8 cellular contexts compared by ENCODE assay signal in the genomic region with DNA sequence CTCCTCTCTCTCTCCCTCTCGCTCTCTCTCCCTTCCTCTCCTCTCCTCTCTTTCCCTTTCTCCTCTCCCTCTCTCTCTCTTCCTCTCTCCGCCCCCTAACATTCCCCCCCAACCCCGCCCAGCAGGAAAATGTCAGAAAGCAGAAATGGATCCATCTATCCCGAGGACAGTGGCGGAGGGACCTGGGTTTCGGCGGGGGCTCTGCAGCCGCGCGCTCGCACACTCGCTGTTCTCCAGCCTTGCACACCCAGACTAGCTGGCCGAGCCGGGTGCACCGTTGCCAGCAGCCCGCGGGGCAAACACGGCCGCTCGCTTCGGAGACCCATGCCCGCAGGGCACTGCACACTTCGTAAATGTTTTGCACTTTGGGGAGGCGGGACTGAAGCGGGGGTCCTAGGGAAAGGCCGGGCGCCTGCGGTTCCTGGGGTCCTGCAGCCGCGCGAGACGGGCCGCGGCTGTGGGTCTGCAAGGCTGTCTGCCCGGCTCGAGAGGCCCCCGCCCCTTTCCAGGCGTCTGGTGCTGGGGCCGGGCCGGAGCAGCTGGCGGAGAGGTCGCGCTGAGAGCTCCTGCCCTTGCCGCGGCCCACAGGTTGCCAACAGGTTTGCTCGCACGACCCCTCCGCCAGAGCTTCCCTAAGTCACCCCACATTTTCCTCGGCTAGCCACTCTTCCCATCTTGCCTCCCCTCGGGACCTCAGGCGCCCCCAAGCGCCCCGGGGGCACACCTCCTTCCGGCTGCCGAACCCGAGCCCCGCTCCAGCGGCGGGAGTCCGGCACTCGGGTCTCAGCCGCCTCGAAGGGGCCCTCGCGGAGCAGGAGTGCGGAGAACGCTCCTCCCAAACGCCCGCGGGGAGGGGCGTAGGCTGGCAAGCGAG. TPM values are rescaled to one million over a fixed set of nuclear protein-coding genes. Genes with fewer than 3 reads are reported as not detected.
DNase-seq lines count a peak whose midpoint lies in the region; ATAC-seq and TF ChIP-seq lines count a peak whose summit lies in the region.

No MANE protein-coding gene starts in this region.

- H3K4me3 ChIP-seq in BLaER1 treated with 17β-estradiol and CSF1 and Interleukin-3, amounts not matched to agents 10 nM and 100 nM, result peak overlapping the region; percentile 71 to 85 (median 78)
- H3K4me3 ChIP-seq in SJSA1, result peak overlapping the region; percentile 47
- peak overlapping the region; percentile 83 for H3K4me3 ChIP-seq in left ventricle myocardium inferior
- peak overlapping the region; percentile 86 for H3K4me3 ChIP-seq in psoas muscle

- ATAC-seq in HG02759 (IDR thresholded peaks at IDR 0.05; ENCODE audit: unreplicated experiment) (peak; percentile 32), psoas muscle (peak; percentile 23 to 67 (median 54)), HG02884 (IDR thresholded peaks at IDR 0.05; ENCODE audit: unreplicated experiment) (no peak), HG02610 (IDR thresholded peaks at IDR 0.05; ENCODE audit: unreplicated experiment) (no peak)
- ATAC-seq in activated naive CD4-positive, alpha-beta T cell treated with anti-CD3 and anti-CD28 coated beads, Interleukin-2, amount 50 U/mL, for 72 hours, result peak; percentile 32 to 40

- H3K27ac ChIP-seq in BLaER1 treated with 17β-estradiol and CSF1 and Interleukin-3, amounts not matched to agents 10 nM and 100 nM, result peak overlapping the region in 9 of 11 experiments; percentile 2 to 85 (median 80); a peak in 14 of 22 replicates
- H3K27ac ChIP-seq in SJSA1, result no peak overlapping the region
- peak overlapping the region; percentile 45 for H3K27ac ChIP-seq in left ventricle myocardium inferior (replicated peaks)
- H3K27ac ChIP-seq in psoas muscle, result no peak overlapping the region

- no peaks in the 10 kb centered on the region for H3K9me3 ChIP-seq in BLaER1 treated with 17β-estradiol and CSF1 and Interleukin-3, amounts not matched to agents 10 nM and 100 nM (replicated peaks in 1 of 11)
- H3K9me3 ChIP-seq in SJSA1 (replicated peaks) (peaks cover 5% of the 10 kb centered on the region; the same call in 1 of the 2 replicates), left ventricle myocardium inferior (replicated peaks) (no peaks in the 10 kb centered on the region), psoas muscle (no peaks in the 10 kb centered on the region)

- H3K27me3 ChIP-seq in BLaER1 treated with 17β-estradiol and CSF1 and Interleukin-3, amounts not matched to agents 10 nM and 100 nM, result peaks cover 48 to 60% (median 56%) of the 10 kb centered on the region in 11 experiments
- H3K27me3 ChIP-seq in SJSA1 (replicated peaks) (peaks cover 29% of the 10 kb centered on the region), left ventricle myocardium inferior (ENCODE audit: low read depth) (peaks cover 49% of the 10 kb centered on the region), psoas muscle (ENCODE audit: insufficient read depth in 3 of 3, low read length in 2 of 3) (peaks cover 0 to 34% (median 8%) of the 10 kb centered on the region in 3 donors)

- TF ChIP-seq CTCF in left ventricle myocardium inferior (IDR thresholded peaks at IDR 0.05; ENCODE audit: borderline replicate concordance) (no peak), psoas muscle (IDR thresholded peaks at IDR 0.05) (no peak)

- WGBS in psoas muscle, 3 donors, result 1 to 2% (median 1%) methylated on average over 57 to 72 of the region's 72 CpGs

- peak overlapping the region; percentile 52 to 73 for H3K27ac Mint-ChIP-seq in activated naive CD4-positive, alpha-beta T cell treated with anti-CD3 and anti-CD28 coated beads, Interleukin-2, amount 50 U/mL, for 72 hours

- peak; percentile 56 to 63 for DNase-seq in SJSA1 (ENCODE audit: low read depth in 1 of 2, low spot score in 2 of 2)
- DNase-seq in activated naive CD4-positive, alpha-beta T cell treated with anti-CD3 and anti-CD28 coated beads, Interleukin-2, amount 50 U/mL, for 72 hours (ENCODE audit: low spot score in 2 of 2), result peak in 1 of 2 donors; percentile 64
- peak; percentile 35 for DNase-seq in left ventricle myocardium inferior
- DNase-seq in psoas muscle, result peak; percentile 47 to 61

- H4K20me1 ChIP-seq in BLaER1 treated with 17β-estradiol and CSF1 and Interleukin-3, amounts not matched to agents 10 nM and 100 nM, result peaks cover 23 to 80% (median 36%) of the 10 kb centered on the region in 11 experiments; a peak in 21 of 22 replicates

- peaks cover 0 to 8% of the 10 kb centered on the region in 2 donors for H3K36me3 Mint-ChIP-seq in activated naive CD4-positive, alpha-beta T cell treated with anti-CD3 and anti-CD28 coated beads, Interleukin-2, amount 50 U/mL, for 72 hours

- H3K4me1 ChIP-seq in BLaER1 treated with 17β-estradiol and CSF1 and Interleukin-3, amounts not matched to agents 10 nM and 100 nM, result peaks cover 45 to 71% (median 64%) of the 10 kb centered on the region in 10 experiments
- peaks cover 28% of the 10 kb centered on the region for H3K4me1 ChIP-seq in SJSA1 (replicated peaks)
- peaks cover 40% of the 10 kb centered on the region for H3K4me1 ChIP-seq in left ventricle myocardium inferior
- peaks cover 22% of the 10 kb centered on the region for H3K4me1 ChIP-seq in psoas muscle

- H3K9me3 Mint-ChIP-seq in activated naive CD4-positive, alpha-beta T cell treated with anti-CD3 and anti-CD28 coated beads, Interleukin-2, amount 50 U/mL, for 72 hours, result no peaks in the 10 kb centered on the region

- no peaks in the 10 kb centered on the region for H3K36me3 ChIP-seq in BLaER1 treated with 17β-estradiol and CSF1 and Interleukin-3, amounts not matched to agents 10 nM and 100 nM
- peaks cover 3% of the 10 kb centered on the region; the same call in 1 of the 2 replicates for H3K36me3 ChIP-seq in SJSA1
- no peaks in the 10 kb centered on the region for H3K36me3 ChIP-seq in left ventricle myocardium inferior
- no peaks in the 10 kb centered on the region for H3K36me3 ChIP-seq in psoas muscle (ENCODE audit: insufficient read depth in 1 of 2, low read depth in 1 of 2)

- peak overlapping the region; percentile 74 to 88 (median 85) for H3K9ac ChIP-seq in BLaER1 treated with 17β-estradiol and CSF1 and Interleukin-3, amounts not matched to agents 10 nM and 100 nM

- H3K4me2 ChIP-seq in BLaER1 treated with 17β-estradiol and CSF1 and Interleukin-3, amounts not matched to agents 10 nM and 100 nM, result peak overlapping the region; percentile 95 to 100 (median 99)

- intact Hi-C loops in left ventricle myocardium inferior (cut with micrococcal nuclease), result no loop called here
- intact Hi-C loops in psoas muscle (cut with DNase I), result loop anchor here in 1 of 2 donors (10.0 kb wide), 1 partner anchor 314 kb away; no protein-coding TSS in a partner anchor

RNA-seq across cellular contexts. Expression of gene MDGA1, which starts 0.8 kb away (rescaled TPM):
- total RNA-seq in SJSA1 (2014; rRNA removed; shearing (Covaris generic)), result 1.5 and 2.2 TPM in 2 replicates
- total RNA-seq in activated naive CD4-positive, alpha-beta T cell treated with anti-CD3 and anti-CD28 coated beads, Interleukin-2, amount 50 U/mL, for 72 hours, result under 1 TPM; 0.39 to 0.71 TPM
- total RNA-seq in left ventricle myocardium inferior (3.3 TPM), psoas muscle (1 to 10 TPM in 1 of 4 donors, under 1 TPM in 3; 0.08 to 1.4 (median 0.53) TPM)
- under 1 TPM; 0.17 to 0.22 (median 0.22) TPM for polyA plus RNA-seq in psoas muscle

Comparison
In these comparisons a context has a peak if more than half of its experiments do, and no peak if none do; other contexts are left out.
1. H3K27ac ChIP-seq: peak in BLaER1 treated with 17β-estradiol and CSF1 and Interleukin-3, amounts not matched to agents 10 nM and 100 nM (9 of 11) and left ventricle myocardium inferior (single experiment); none in SJSA1 (single experiment) and psoas muscle (single experiment).
2. ATAC-seq: peak in HG02759 (single experiment), activated naive CD4-positive, alpha-beta T cell treated with anti-CD3 and anti-CD28 coated beads, Interleukin-2, amount 50 U/mL, for 72 hours (2 of 2) and psoas muscle (4 of 4); none in HG02884 (single experiment) and HG02610 (single experiment).
3. Peak in every context shown above with its lines, with median percentiles within 50 percentile points of each other: H3K4me3 ChIP-seq.